In the genomic region with DNA sequence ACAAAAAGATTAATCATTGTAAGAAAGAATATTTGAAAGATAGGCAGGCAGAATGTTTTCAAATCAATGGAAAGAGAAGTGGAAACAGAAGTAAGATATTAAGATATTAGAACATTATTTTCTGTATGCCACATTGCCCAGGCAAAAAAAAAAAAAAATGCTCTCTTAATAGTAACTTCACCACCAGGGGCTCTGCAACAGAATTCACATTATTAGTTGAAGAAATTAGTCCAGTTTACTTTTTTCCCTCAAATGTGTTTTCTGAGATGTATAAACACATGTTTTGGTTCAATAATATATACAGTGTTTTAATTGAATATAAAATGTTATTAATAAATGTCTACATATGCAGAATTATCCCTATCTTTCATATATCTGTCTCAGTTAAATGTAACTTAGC, we compare ENCODE assay signal across 22 cellular contexts.
DNase-seq lines count a peak whose midpoint lies in the region; ATAC-seq and TF ChIP-seq lines count a peak whose summit lies in the region.
"Had no signal": no experiment of that assay in that cellular context is flagged by ENCODE, and none has a peak within 500 bp of the region (broad histone marks: within the 10 kb centered on the region; RNA-seq: fewer than 3 reads in every experiment).

No MANE protein-coding gene starts in this region.

- no peak for DNase-seq in endodermal cell
- no peak for DNase-seq in osteocyte (ENCODE audit: extremely low spot score, unreplicated experiment)
- no peak for DNase-seq in activated T-cell treated with anti-CD3 and anti-CD28 coated beads, Interleukin-2, amount 50 U/mL, for 72 hours
- no peak for DNase-seq in SHP77 treated with DMSO at 0.1 percent for 48 hours (lab: John Stamatoyannopoulos, UW)
- DNase-seq in ureter (ENCODE audit: low spot score), result no peak
- DNase-seq in foreskin melanocyte, result no peak
- DNase-seq: activated CD4-positive, alpha-beta T cell treated with anti-CD3 and anti-CD28 coated beads for 36 hours; activated gamma-delta T cell; aorta; immature natural killer cell; naive thymus-derived CD8-positive, alpha-beta T cell; NCI-H1048; NCI-H2081 treated with DMSO at 0.1 percent for 48 hours; NCI-H510A treated with DMSO at 0.1 percent for 48 hours; stimulated activated CD4-positive, alpha-beta T cell treated with anti-CD3 and anti-CD28 coated beads, Interleukin-12 subunit alpha, Interleukin-12 subunit beta, amount 100 ng/mL, for 4 hours had no signal

- no peak overlapping the region for H2AFZ ChIP-seq in KMS-11 (ENCODE audit: low read depth)

- no peaks in the 10 kb centered on the region for H3K36me3 ChIP-seq in KMS-11 (ENCODE audit: insufficient read depth)
- H3K36me3 ChIP-seq in endodermal cell (ENCODE audit: control insufficient read depth, insufficient read depth, low read length), result peaks cover 3% of the 10 kb centered on the region

- H3K4me1 Mint-ChIP-seq in endodermal cell (peaks cover 8% of the 10 kb centered on the region), osteocyte (ENCODE audit: unreplicated experiment) (no peaks in the 10 kb centered on the region)
- H3K4me1 Mint-ChIP-seq in activated T-cell treated with anti-CD3 and anti-CD28 coated beads, Interleukin-2, amount 50 U/mL, for 72 hours (ENCODE audit: low read depth), result no peaks in the 10 kb centered on the region
- H3K4me1 Mint-ChIP-seq: activated CD4-positive, alpha-beta T cell treated with anti-CD3 and anti-CD28 coated beads for 36 hours; immature natural killer cell; stimulated activated effector memory CD8-positive, alpha-beta T cell treated with anti-CD3 and anti-CD28 coated beads, Interleukin-12 subunit alpha, Interleukin-12 subunit beta, amount 100 ng/mL, for 72 hours had no signal

- H3K27ac ChIP-seq in C4-2B (no peak overlapping the region), KMS-11 (no peak overlapping the region), endodermal cell (ENCODE audit: low read depth, low read length) (no peak overlapping the region)
- H3K27ac ChIP-seq: coronary artery, epithelial cell of prostate had no signal

- ATAC-seq in activated T-cell treated with anti-CD3 and anti-CD28 coated beads, Interleukin-2, amount 50 U/mL, for 72 hours (replicated peaks in 1 of 2), result no peak
- ATAC-seq: activated CD4-positive, alpha-beta T cell treated with anti-CD3 and anti-CD28 coated beads for 36 hours; naive thymus-derived CD8-positive, alpha-beta T cell; stimulated activated effector memory CD8-positive, alpha-beta T cell treated with anti-CD3 and anti-CD28 coated beads, Interleukin-12 subunit alpha, Interleukin-12 subunit beta, amount 100 ng/mL, for 72 hours had no signal

- H3K79me2 ChIP-seq in KMS-11 (ENCODE audit: insufficient read depth, low read depth), result no peaks in the 10 kb centered on the region

- H3K27ac Mint-ChIP-seq in endodermal cell (no peak overlapping the region), osteocyte (ENCODE audit: unreplicated experiment) (no peak overlapping the region)
- H3K27ac Mint-ChIP-seq in activated T-cell treated with anti-CD3 and anti-CD28 coated beads, Interleukin-2, amount 50 U/mL, for 72 hours, result no peak overlapping the region
- H3K27ac Mint-ChIP-seq: activated CD4-positive, alpha-beta T cell treated with anti-CD3 and anti-CD28 coated beads for 36 hours; IgD-negative memory B cell; stimulated activated effector memory CD8-positive, alpha-beta T cell treated with anti-CD3 and anti-CD28 coated beads, Interleukin-12 subunit alpha, Interleukin-12 subunit beta, amount 100 ng/mL, for 72 hours had no signal

- no peaks in the 10 kb centered on the region for H4K20me1 ChIP-seq in KMS-11 (ENCODE audit: insufficient read depth)

- peaks cover 9% of the 10 kb centered on the region for H3K9me3 ChIP-seq in endodermal cell (ENCODE audit: control insufficient read depth, low read length)

- no peaks in the 10 kb centered on the region for H3K27me3 Mint-ChIP-seq in endodermal cell (ENCODE audit: insufficient read depth)
- H3K27me3 Mint-ChIP-seq in osteocyte (ENCODE audit: unreplicated experiment), result no peaks in the 10 kb centered on the region
- H3K27me3 Mint-ChIP-seq in activated T-cell treated with anti-CD3 and anti-CD28 coated beads, Interleukin-2, amount 50 U/mL, for 72 hours (ENCODE audit: low read depth), result no peaks in the 10 kb centered on the region
- H3K27me3 Mint-ChIP-seq: activated CD4-positive, alpha-beta T cell treated with anti-CD3 and anti-CD28 coated beads for 36 hours; IgD-negative memory B cell; naive thymus-derived CD8-positive, alpha-beta T cell had no signal

- no peaks in the 10 kb centered on the region for H3K9me3 Mint-ChIP-seq in endodermal cell
- peaks cover 6% of the 10 kb centered on the region for H3K9me3 Mint-ChIP-seq in osteocyte (ENCODE audit: unreplicated experiment)
- H3K9me3 Mint-ChIP-seq in activated T-cell treated with anti-CD3 and anti-CD28 coated beads, Interleukin-2, amount 50 U/mL, for 72 hours, result no peaks in the 10 kb centered on the region
- H3K9me3 Mint-ChIP-seq: immature natural killer cell; stimulated activated effector memory CD8-positive, alpha-beta T cell treated with anti-CD3 and anti-CD28 coated beads, Interleukin-12 subunit alpha, Interleukin-12 subunit beta, amount 100 ng/mL, for 72 hours had no signal

- H3K4me3 ChIP-seq in KMS-11 (IDR thresholded peaks at IDR 0.05; ENCODE audit: insufficient read depth, low read depth, low read length) (no peak overlapping the region), endodermal cell (ENCODE audit: low read length) (no peak overlapping the region)
- H3K4me3 ChIP-seq: coronary artery, lung had no signal

- TF ChIP-seq CTCF in C4-2B (conservative IDR thresholded peaks at IDR 0.05), result peak; percentile 34
- peak; percentile 30; the same call in 1 of the 2 replicates for TF ChIP-seq CTCF in KMS-11 (conservative IDR thresholded peaks at IDR 0.05; ENCODE audit: low read depth, low read length)
- peak; percentile 72 for TF ChIP-seq CTCF in endodermal cell (conservative IDR thresholded peaks at IDR 0.05)
- TF ChIP-seq CTCF in osteocyte (IDR thresholded peaks at IDR 0.05), result peak; percentile 39

- H3K4me1 ChIP-seq in KMS-11 (ENCODE audit: low read depth, poor library complexity, severe bottlenecking) (no peaks in the 10 kb centered on the region), endodermal cell (ENCODE audit: control insufficient read depth, insufficient read depth, low read length) (peaks cover 6% of the 10 kb centered on the region)

- H3K9ac ChIP-seq in KMS-11, result no peak overlapping the region
- no peak overlapping the region for H3K9ac ChIP-seq in endodermal cell (ENCODE audit: extremely low read depth, low read length, poor library complexity, severe bottlenecking)

- H3K36me3 Mint-ChIP-seq in endodermal cell (ENCODE audit: low read depth) (peaks cover 11% of the 10 kb centered on the region), osteocyte (ENCODE audit: unreplicated experiment) (peaks cover 23% of the 10 kb centered on the region)
- peaks cover 2% of the 10 kb centered on the region in 2 donors for H3K36me3 Mint-ChIP-seq in activated T-cell treated with anti-CD3 and anti-CD28 coated beads, Interleukin-2, amount 50 U/mL, for 72 hours (ENCODE audit: insufficient read depth in 2 of 2)

- no peak overlapping the region for H3K4me3 Mint-ChIP-seq in endodermal cell
- no peak overlapping the region for H3K4me3 Mint-ChIP-seq in osteocyte (ENCODE audit: unreplicated experiment)
- H3K4me3 Mint-ChIP-seq in activated T-cell treated with anti-CD3 and anti-CD28 coated beads, Interleukin-2, amount 50 U/mL, for 72 hours, result no peak overlapping the region
- H3K4me3 Mint-ChIP-seq: activated CD4-positive, alpha-beta T cell treated with anti-CD3 and anti-CD28 coated beads for 36 hours; IgD-negative memory B cell; immature natural killer cell; naive thymus-derived CD8-positive, alpha-beta T cell; stimulated activated effector memory CD8-positive, alpha-beta T cell treated with anti-CD3 and anti-CD28 coated beads, Interleukin-12 subunit alpha, Interleukin-12 subunit beta, amount 100 ng/mL, for 72 hours had no signal

- H3K27me3 ChIP-seq in KMS-11 (ENCODE audit: insufficient read depth, low read depth) (no peaks in the 10 kb centered on the region; the same call in 1 of the 2 replicates), endodermal cell (ENCODE audit: control insufficient read depth, insufficient read depth, low read length, poor library complexity, severe bottlenecking) (no peaks in the 10 kb centered on the region)

- no peak overlapping the region for H3K4me2 ChIP-seq in KMS-11
